19 cellular contexts compared by ENCODE assay signal in the genomic region with DNA sequence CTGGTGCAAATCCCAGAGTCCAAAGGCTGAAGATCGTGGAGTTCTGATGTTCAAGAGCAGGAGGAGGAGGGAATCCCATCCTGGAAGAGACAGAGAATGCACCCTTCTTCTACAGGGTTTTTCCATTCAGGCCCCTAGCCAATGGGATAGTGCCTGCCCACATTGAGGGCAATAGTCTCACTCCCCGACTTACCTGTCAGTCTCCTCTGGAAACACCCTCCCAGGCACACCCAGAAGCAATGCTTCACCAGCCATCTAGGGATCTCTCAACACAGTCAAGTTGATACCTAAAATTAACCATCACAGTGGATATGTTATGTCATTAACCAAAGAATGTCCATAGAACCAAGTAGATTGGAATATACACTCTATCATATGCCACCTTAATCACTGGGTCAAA.
"Had no signal": no experiment of that assay in that cellular context is flagged by ENCODE, and none has a peak within 500 bp of the region (broad histone marks: within the 10 kb centered on the region; RNA-seq: fewer than 3 reads in every experiment).

No MANE protein-coding gene starts in this region.

- H3K4me3 Mint-ChIP-seq: activated T-helper 1 cell treated with anti-CD3 and anti-CD28 coated beads, Interleukin-12 subunit alpha, Interleukin-12 subunit beta, Interleukin-2, Interleukin-4 antibody, amounts not matched to agents 30 ng/mL and 10 ng/mL and 1 ng/mL, durations not matched to agents 14 hours and 24 hours and 36 hours; immature natural killer cell; neural crest cell had no signal

- H3K36me3 Mint-ChIP-seq: immature natural killer cell had no signal

- ATAC-seq: left lobe of liver; naive thymus-derived CD4-positive, alpha-beta T cell; SK-N-SH treated with all-trans-retinoic acid at 6 μM for 48 hours had no signal

- H3K36me3 ChIP-seq: cardiac muscle cell, stomach, suprapubic skin, tibial nerve had no signal

- H3K9me3 ChIP-seq: spleen, stomach, suprapubic skin, tibial nerve had no signal

- H3K27me3 ChIP-seq: cardiac muscle cell, spleen, stomach, suprapubic skin, tibial nerve had no signal

- H3K9me3 Mint-ChIP-seq: activated T-helper 1 cell treated with anti-CD3 and anti-CD28 coated beads, Interleukin-12 subunit alpha, Interleukin-12 subunit beta, Interleukin-2, Interleukin-4 antibody, amounts not matched to agents 30 ng/mL and 10 ng/mL and 1 ng/mL, durations not matched to agents 14 hours and 24 hours and 36 hours; immature natural killer cell; naive thymus-derived CD4-positive, alpha-beta T cell; neural crest cell had no signal

- H3K27ac ChIP-seq: cardiac muscle cell, spleen, stomach, suprapubic skin, tibial nerve had no signal

- H3K27me3 Mint-ChIP-seq: naive thymus-derived CD4-positive, alpha-beta T cell had no signal

- H3K27ac Mint-ChIP-seq: activated T-helper 1 cell treated with anti-CD3 and anti-CD28 coated beads, Interleukin-12 subunit alpha, Interleukin-12 subunit beta, Interleukin-2, Interleukin-4 antibody, amounts not matched to agents 30 ng/mL and 10 ng/mL and 1 ng/mL, durations not matched to agents 14 hours and 24 hours and 36 hours had no signal

- DNase-seq: activated CD4-positive, alpha-beta T cell treated with anti-CD3 and anti-CD28 coated beads, Interleukin-2, amount 50 U/mL, for 1 hour; activated CD4-positive, CD25-positive, alpha-beta regulatory T cell treated with anti-CD3 and anti-CD28 coated beads, Interleukin-2, amount 50 U/mL, for 72 hours; effector CD4-positive, alpha-beta T cell; erythroblast; foreskin fibroblast; immature natural killer cell; naive thymus-derived CD4-positive, alpha-beta T cell; occipital lobe; posterior cingulate gyrus; spleen; stimulated activated CD4-positive, alpha-beta T cell treated with anti-CD3 and anti-CD28 coated beads, Interleukin-4, amount 100 ng/mL, for 1 hour; stomach had no signal

- H3K4me1 Mint-ChIP-seq: neural crest cell had no signal

- H3K4me3 ChIP-seq: cardiac muscle cell, spleen, stomach, suprapubic skin, tibial nerve had no signal
